Comparison of ENCODE assay signal across 9 cellular contexts in the genomic region with DNA sequence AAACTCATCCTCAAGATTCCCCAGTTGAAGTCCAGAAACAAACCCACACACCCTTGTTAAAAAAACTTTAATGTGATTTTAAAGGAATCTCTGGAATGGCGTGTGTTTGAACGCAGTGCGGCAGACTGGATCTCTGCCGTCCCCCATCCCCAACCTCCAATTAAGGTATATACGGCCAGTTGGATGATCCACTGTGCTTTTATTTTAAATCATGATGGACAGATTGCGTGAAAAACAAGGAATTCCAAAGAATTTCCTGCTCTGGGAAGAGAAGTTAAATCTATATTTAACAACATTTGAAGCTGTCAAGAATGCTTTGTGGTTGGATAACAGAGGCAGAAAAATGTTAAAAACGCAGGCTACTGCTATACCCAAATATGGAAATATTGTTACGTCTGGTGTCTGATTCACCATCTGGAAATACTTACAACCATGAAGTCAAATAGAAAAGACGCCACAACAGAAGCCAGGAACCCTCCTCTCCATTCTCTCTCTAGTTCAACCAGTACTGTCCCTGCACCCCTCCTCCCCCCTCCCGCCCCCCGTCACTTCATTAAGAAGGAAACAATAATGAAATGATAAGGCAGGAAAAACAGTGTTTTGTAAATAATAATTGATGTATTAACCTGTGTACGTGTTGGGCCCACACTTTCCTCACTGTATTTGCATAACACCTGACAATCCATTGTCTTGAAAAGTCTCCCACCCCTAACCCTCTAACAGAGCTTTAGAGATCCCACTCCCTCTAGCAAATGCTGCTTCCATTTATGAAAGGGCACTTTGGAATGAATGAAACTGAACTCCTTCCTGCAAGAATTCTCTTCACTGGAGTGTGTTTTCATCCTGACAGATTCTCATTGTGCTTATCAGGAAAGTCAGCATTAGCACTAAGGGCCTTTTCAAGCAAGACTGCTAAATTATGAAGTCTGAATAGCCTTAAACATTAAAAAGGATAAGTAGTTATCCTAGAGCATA. TPM values are rescaled to one million over a fixed set of nuclear protein-coding genes. Genes with fewer than 3 reads are reported as not detected.
DNase-seq lines count a peak whose midpoint lies in the region; ATAC-seq, FAIRE-seq and TF ChIP-seq lines count a peak whose summit lies in the region.
"Had no signal": no experiment of that assay in that cellular context is flagged by ENCODE, and none has a peak within 500 bp of the region (broad histone marks: within the 10 kb centered on the region; RNA-seq: fewer than 3 reads in every experiment).

No MANE protein-coding gene starts in this region.

- H3K4me3 Mint-ChIP-seq in CD4-positive, alpha-beta memory T cell, result peak overlapping the region in 6 of 8 donors; percentile 4 to 76 (median 22)
- peak overlapping the region in 1 of 2 donors; percentile 27 for H3K4me3 Mint-ChIP-seq in effector memory CD8-positive, alpha-beta T cell
- H3K4me3 Mint-ChIP-seq: activated CD8-positive, alpha-beta memory T cell treated with anti-CD3 and anti-CD28 coated beads, Interleukin-2, amount 10 ng/mL, durations not matched to agents 7 days and 5 days had no signal

- FAIRE-seq in RCC 7860 (lab: Jason Lieb, UNC), result peak; percentile 79

- peaks cover 19 to 36% (median 27%) of the 10 kb centered on the region in 4 donors for H3K4me1 Mint-ChIP-seq in CD4-positive, alpha-beta memory T cell
- peaks cover 11 to 18% of the 10 kb centered on the region in 2 donors for H3K4me1 Mint-ChIP-seq in effector memory CD8-positive, alpha-beta T cell (ENCODE audit: low read depth in 2 of 2)

- ATAC-seq in HG03108 (IDR thresholded peaks at IDR 0.05; ENCODE audit: unreplicated experiment) (no peak), HG03565 (IDR thresholded peaks at IDR 0.05; ENCODE audit: unreplicated experiment) (no peak)
- ATAC-seq in effector memory CD8-positive, alpha-beta T cell (replicated peaks), result no peak
- ATAC-seq: activated CD8-positive, alpha-beta memory T cell treated with anti-CD3 and anti-CD28 coated beads, Interleukin-2, amount 10 ng/mL, durations not matched to agents 7 days and 5 days had no signal

- peaks cover 0 to 6% (median 0%) of the 10 kb centered on the region in 8 donors for H3K9me3 Mint-ChIP-seq in CD4-positive, alpha-beta memory T cell
- no peaks in the 10 kb centered on the region for H3K9me3 Mint-ChIP-seq in effector memory CD8-positive, alpha-beta T cell

- DNase-seq in CD4-positive, alpha-beta memory T cell, result no peak
- peak; percentile 93 for DNase-seq in RCC 7860 (ENCODE audit: low spot score)
- peak; percentile 95 for DNase-seq in fibroblast of gingiva (ENCODE audit: low read depth)
- no peak for DNase-seq in ovary
- DNase-seq in effector memory CD8-positive, alpha-beta T cell, result no peak
- no peak for DNase-seq in iPS-NIHi7 (ENCODE audit: extremely low spot score)
- DNase-seq: activated CD8-positive, alpha-beta memory T cell treated with anti-CD3 and anti-CD28 coated beads, Interleukin-2, amount 10 ng/mL, durations not matched to agents 7 days and 5 days had no signal

- TF ChIP-seq CTCF in ovary (IDR thresholded peaks at IDR 0.05), result no peak

- H3K9me3 ChIP-seq in CD4-positive, alpha-beta memory T cell (ENCODE audit: control insufficient read depth in 1 of 2, low read length in 2 of 2), result no peaks in the 10 kb centered on the region
- no peaks in the 10 kb centered on the region for H3K9me3 ChIP-seq in ovary

- H3K36me3 Mint-ChIP-seq in CD4-positive, alpha-beta memory T cell, result no peaks in the 10 kb centered on the region
- no peaks in the 10 kb centered on the region for H3K36me3 Mint-ChIP-seq in effector memory CD8-positive, alpha-beta T cell (ENCODE audit: insufficient read depth)
- H3K36me3 Mint-ChIP-seq: activated CD8-positive, alpha-beta memory T cell treated with anti-CD3 and anti-CD28 coated beads, Interleukin-2, amount 10 ng/mL, durations not matched to agents 7 days and 5 days had no signal

- intact Hi-C loops in CD4-positive, alpha-beta memory T cell (cut with micrococcal nuclease), result no loop called here
- intact Hi-C loops in ovary (cut with DNase I), result no loop called here

- POLR2A ChIA-PET in CD4-positive, alpha-beta memory T cell (lab: Charles Lee; ENCODE audit: partially characterized antibody), result no interaction called here

- no peak for TF ChIP-seq POLR2A in ovary (IDR thresholded peaks at IDR 0.05)

- H3K27me3 ChIP-seq in CD4-positive, alpha-beta memory T cell (ENCODE audit: insufficient read depth, low read length), result peaks cover 24% of the 10 kb centered on the region
- H3K27me3 ChIP-seq in ovary, result no peaks in the 10 kb centered on the region

- CTCF ChIA-PET in CD4-positive, alpha-beta memory T cell (lab: Charles Lee; ENCODE audit: partially characterized antibody), result no interaction called here

- peaks cover 17% of the 10 kb centered on the region for H3K4me1 ChIP-seq in CD4-positive, alpha-beta memory T cell (ENCODE audit: insufficient read depth, low read length)
- peaks cover 6% of the 10 kb centered on the region for H3K4me1 ChIP-seq in ovary (ENCODE audit: insufficient read depth)

- no peak for TF ChIP-seq EP300 in ovary (IDR thresholded peaks at IDR 0.05)

- H3K36me3 ChIP-seq in CD4-positive, alpha-beta memory T cell (ENCODE audit: insufficient read depth, low read length), result no peaks in the 10 kb centered on the region
- no peaks in the 10 kb centered on the region for H3K36me3 ChIP-seq in ovary

- H3K4me3 ChIP-seq in CD4-positive, alpha-beta memory T cell (ENCODE audit: low read length in 2 of 2), result no peak overlapping the region
- H3K4me3 ChIP-seq in ovary, result peak overlapping the region; percentile 49

- H3K27ac Mint-ChIP-seq in CD4-positive, alpha-beta memory T cell, result no peak overlapping the region
- H3K27ac Mint-ChIP-seq in effector memory CD8-positive, alpha-beta T cell, result no peak overlapping the region
- H3K27ac Mint-ChIP-seq: activated CD8-positive, alpha-beta memory T cell treated with anti-CD3 and anti-CD28 coated beads, Interleukin-2, amount 10 ng/mL, durations not matched to agents 7 days and 5 days had no signal

- no peak overlapping the region for H3K27ac ChIP-seq in CD4-positive, alpha-beta memory T cell (ENCODE audit: low read depth, low read length)
- H3K27ac ChIP-seq in ovary, result peak overlapping the region; percentile 87 to 88

- H3K27me3 Mint-ChIP-seq in CD4-positive, alpha-beta memory T cell, result peaks cover 65% of the 10 kb centered on the region in 2 donors
- peaks cover 79 to 95% of the 10 kb centered on the region in 2 donors for H3K27me3 Mint-ChIP-seq in effector memory CD8-positive, alpha-beta T cell

- 6 to 12% (median 8%) methylated on average over 12 of the region's 12 CpGs for WGBS in ovary, 3 donors

RNA-seq across cellular contexts. Expression of a gene that starts 2.0 kb away (rescaled TPM):
- total RNA-seq in CD4-positive, alpha-beta memory T cell, result not detected
- not detected for polyA plus RNA-seq in CD4-positive, alpha-beta memory T cell
- total RNA-seq in ovary, result 100 to 1,000 TPM in 2 of 7 donors, 10 to 100 TPM in 5; 14.3 to 247 (median 45.9) TPM
- polyA plus RNA-seq in ovary, result 100 to 1,000 TPM in 1 of 2 donors, 10 to 100 TPM in 1; 43.9 to 197 TPM
- total RNA-seq: activated CD8-positive, alpha-beta memory T cell treated with anti-CD3 and anti-CD28 coated beads, Interleukin-2, amount 10 ng/mL, durations not matched to agents 7 days and 5 days had no signal

Comparison
In these comparisons a context has a peak if more than half of its experiments do, and no peak if none do; other contexts are left out.
1. DNase-seq: peak in RCC 7860 (single experiment) and fibroblast of gingiva (single experiment); none in CD4-positive, alpha-beta memory T cell (0 of 5), ovary (0 of 5), effector memory CD8-positive, alpha-beta T cell (0 of 3) and iPS-NIHi7 (single experiment).
2. RNA of a gene that starts 2.0 kb away (total RNA-seq): 14.3 to 247 TPM in ovary; not detected in CD4-positive, alpha-beta memory T cell; every median in the first group is over 10 times any median in the second.